ENCODE assay signal across 6 cellular contexts in genomic region chr9:41094010-41094773, GRCh38. TPM values are rescaled to one million over a fixed set of nuclear protein-coding genes. Genes with fewer than 3 reads are reported as not detected.
"Had no signal": no experiment of that assay in that cellular context is flagged by ENCODE, and none has a peak within 500 bp of the region (broad histone marks: within the 10 kb centered on the region; RNA-seq: fewer than 3 reads in every experiment).

No MANE protein-coding gene starts in this region.

RNA-seq across cellular contexts. Expression of gene FOXD4L6, which starts 34.3 kb away (rescaled TPM):
- total RNA-seq: HT-29, PC-3, Right ventricle myocardium inferior, SJSA1 had no signal
- polyA plus RNA-seq: HepG2, IgD-negative memory B cell had no signal
